8 cellular contexts compared by ENCODE assay signal in the genomic region with DNA sequence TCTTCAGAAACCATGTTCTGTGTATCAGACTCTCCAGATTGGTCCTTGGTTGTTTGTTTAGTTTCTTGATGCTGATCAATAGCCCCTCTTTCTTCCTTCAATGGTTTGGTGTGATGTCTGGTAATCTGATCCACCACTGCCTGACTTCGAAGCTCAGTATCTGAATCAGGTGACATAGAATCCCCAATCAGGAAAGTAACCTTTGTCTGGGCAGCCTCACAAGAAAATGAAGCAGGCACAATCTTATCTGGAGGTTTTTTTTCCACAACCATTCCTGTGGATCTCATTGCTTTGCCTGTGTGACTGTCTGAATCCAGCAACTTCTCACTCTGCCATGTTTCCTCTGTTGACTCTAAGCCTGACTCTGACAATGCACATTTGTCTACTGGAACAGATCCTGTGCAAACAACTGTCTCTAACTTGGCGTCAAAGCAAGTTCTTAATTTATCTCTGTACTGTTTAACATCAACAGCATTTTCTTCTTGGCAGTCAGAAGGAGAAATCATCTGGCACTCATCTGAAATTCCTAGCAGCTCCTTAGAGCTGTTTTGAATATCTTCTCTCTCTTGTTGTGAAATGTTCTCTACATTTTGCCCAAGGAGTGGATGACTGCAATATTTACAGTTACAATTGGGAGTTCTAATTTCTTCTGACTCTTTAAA. TPM values are rescaled to one million over a fixed set of nuclear protein-coding genes. Genes with fewer than 3 reads are reported as not detected.
DNase-seq lines count a peak whose midpoint lies in the region; ATAC-seq and TF ChIP-seq lines count a peak whose summit lies in the region.

No MANE protein-coding gene starts in this region.

- ATAC-seq in activated CD4-positive, alpha-beta T cell treated with anti-CD3 and anti-CD28 coated beads for 36 hours = no peak
- no peak for ATAC-seq in memory B cell (ENCODE audit: low read depth)
- no peak for ATAC-seq in GM21381 (IDR thresholded peaks at IDR 0.05; ENCODE audit: unreplicated experiment)

- H3K9me3 Mint-ChIP-seq in activated CD4-positive, alpha-beta T cell treated with anti-CD3 and anti-CD28 coated beads for 36 hours (ENCODE audit: low read depth) = no peaks in the 10 kb centered on the region
- peaks cover 9% of the 10 kb centered on the region for H3K9me3 Mint-ChIP-seq in activated CD4-positive, alpha-beta T cell treated with anti-CD3 and anti-CD28 coated beads, Interleukin-2, amount 10 ng/mL, durations not matched to agents 24 days and 14 days
- no peaks in the 10 kb centered on the region for H3K9me3 Mint-ChIP-seq in memory B cell

- H3K27me3 Mint-ChIP-seq in activated CD4-positive, alpha-beta T cell treated with anti-CD3 and anti-CD28 coated beads for 36 hours = no peaks in the 10 kb centered on the region
- H3K27me3 Mint-ChIP-seq in activated CD4-positive, alpha-beta T cell treated with anti-CD3 and anti-CD28 coated beads, Interleukin-2, amount 10 ng/mL, durations not matched to agents 24 days and 14 days = no peaks in the 10 kb centered on the region
- H3K27me3 Mint-ChIP-seq in memory B cell = no peaks in the 10 kb centered on the region

- intact Hi-C loops in activated CD4-positive, alpha-beta T cell treated with anti-CD3 and anti-CD28 coated beads for 36 hours (cut with DNase I, micrococcal nuclease) = no loop called here
- intact Hi-C loops in activated CD4-positive, alpha-beta T cell treated with anti-CD3 and anti-CD28 coated beads, Interleukin-2, amount 10 ng/mL, durations not matched to agents 24 days and 14 days (cut with micrococcal nuclease) = loop anchor here (2.0 kb wide), 1 partner anchor 37 kb away; the partner anchor contains the start of gene RAPGEF6
- intact Hi-C loops in tibial artery (cut with DNase I; ENCODE audit: low total_unique reads) = no loop called here

- peak overlapping the region; percentile 16 for H3K27ac Mint-ChIP-seq in activated CD4-positive, alpha-beta T cell treated with anti-CD3 and anti-CD28 coated beads for 36 hours
- no peak overlapping the region for H3K27ac Mint-ChIP-seq in activated CD4-positive, alpha-beta T cell treated with anti-CD3 and anti-CD28 coated beads, Interleukin-2, amount 10 ng/mL, durations not matched to agents 24 days and 14 days
- peak overlapping the region; percentile 53 for H3K27ac Mint-ChIP-seq in memory B cell

- H3K4me3 ChIP-seq in coronary artery = peak overlapping the region; percentile 34
- no peak overlapping the region for H3K4me3 ChIP-seq in tibial artery

- no peak for TF ChIP-seq CTCF in coronary artery (IDR thresholded peaks at IDR 0.05)
- no peak for TF ChIP-seq CTCF in tibial artery (IDR thresholded peaks at IDR 0.05)

- peak overlapping the region; percentile 71 to 87 for H3K27ac ChIP-seq in coronary artery
- H3K27ac ChIP-seq in tibial artery = peak overlapping the region; percentile 47 to 62

- peaks cover 0 to 41% (median 24%) of the 10 kb centered on the region in 4 donors for H3K4me1 ChIP-seq in tibial artery

- CTCF ChIA-PET in activated CD4-positive, alpha-beta T cell treated with anti-CD3 and anti-CD28 coated beads for 36 hours (lab: Charles Lee) = interaction anchor here (1.1 to 1.3 kb wide), 2 partner anchors 83 to 335 kb away, joined by 3 to 4 read pairs; no protein-coding TSS in a partner anchor

- no peak for DNase-seq in activated CD4-positive, alpha-beta T cell treated with anti-CD3 and anti-CD28 coated beads for 36 hours
- no peak for DNase-seq in activated CD4-positive, alpha-beta T cell treated with anti-CD3 and anti-CD28 coated beads, Interleukin-2, amount 10 ng/mL, durations not matched to agents 24 days and 14 days
- DNase-seq in coronary artery (ENCODE audit: low spot score) (no peak), memory B cell (ENCODE audit: low spot score in 2 of 2) (no peak), tibial artery (no peak), NCI-H2227 (lab: John Stamatoyannopoulos, UW; ENCODE audit: unreplicated experiment) (no peak), T-helper 9 cell (no peak)

- peaks cover 50% of the 10 kb centered on the region for H3K36me3 Mint-ChIP-seq in activated CD4-positive, alpha-beta T cell treated with anti-CD3 and anti-CD28 coated beads for 36 hours (ENCODE audit: low read depth)
- peaks cover 74% of the 10 kb centered on the region for H3K36me3 Mint-ChIP-seq in activated CD4-positive, alpha-beta T cell treated with anti-CD3 and anti-CD28 coated beads, Interleukin-2, amount 10 ng/mL, durations not matched to agents 24 days and 14 days (ENCODE audit: low read depth)
- peaks cover 38% of the 10 kb centered on the region for H3K36me3 Mint-ChIP-seq in memory B cell

- H3K36me3 ChIP-seq in tibial artery = peaks cover 33 to 47% (median 37%) of the 10 kb centered on the region in 3 donors

- H3K27me3 ChIP-seq in tibial artery = no peaks in the 10 kb centered on the region

- H3K4me3 Mint-ChIP-seq in activated CD4-positive, alpha-beta T cell treated with anti-CD3 and anti-CD28 coated beads for 36 hours = no peak overlapping the region
- no peak overlapping the region for H3K4me3 Mint-ChIP-seq in activated CD4-positive, alpha-beta T cell treated with anti-CD3 and anti-CD28 coated beads, Interleukin-2, amount 10 ng/mL, durations not matched to agents 24 days and 14 days
- H3K4me3 Mint-ChIP-seq in memory B cell = no peak overlapping the region

- H3K4me1 Mint-ChIP-seq in activated CD4-positive, alpha-beta T cell treated with anti-CD3 and anti-CD28 coated beads for 36 hours = peaks cover 27% of the 10 kb centered on the region
- H3K4me1 Mint-ChIP-seq in activated CD4-positive, alpha-beta T cell treated with anti-CD3 and anti-CD28 coated beads, Interleukin-2, amount 10 ng/mL, durations not matched to agents 24 days and 14 days = peaks cover 31% of the 10 kb centered on the region
- peaks cover 19% of the 10 kb centered on the region for H3K4me1 Mint-ChIP-seq in memory B cell

- no peaks in the 10 kb centered on the region for H3K9me3 ChIP-seq in tibial artery

- POLR2A ChIA-PET in activated CD4-positive, alpha-beta T cell treated with anti-CD3 and anti-CD28 coated beads for 36 hours (lab: Charles Lee) = interaction anchor here (0.6 kb wide), 1 partner anchor 1345 kb away, joined by 3 read pairs; no protein-coding TSS in a partner anchor

RNA-seq across cellular contexts. Expression of gene RAPGEF6, which starts 37.1 kb away (rescaled TPM):
- total RNA-seq in activated CD4-positive, alpha-beta T cell treated with anti-CD3 and anti-CD28 coated beads for 36 hours = 10 to 100 TPM; 26.5 to 30.5 TPM
- 31.8 and 34.9 TPM in 2 replicates for total RNA-seq in activated CD4-positive, alpha-beta T cell treated with anti-CD3 and anti-CD28 coated beads, Interleukin-2, amount 10 ng/mL, durations not matched to agents 24 days and 14 days
